31 cellular contexts compared by ENCODE assay signal in the genomic region with DNA sequence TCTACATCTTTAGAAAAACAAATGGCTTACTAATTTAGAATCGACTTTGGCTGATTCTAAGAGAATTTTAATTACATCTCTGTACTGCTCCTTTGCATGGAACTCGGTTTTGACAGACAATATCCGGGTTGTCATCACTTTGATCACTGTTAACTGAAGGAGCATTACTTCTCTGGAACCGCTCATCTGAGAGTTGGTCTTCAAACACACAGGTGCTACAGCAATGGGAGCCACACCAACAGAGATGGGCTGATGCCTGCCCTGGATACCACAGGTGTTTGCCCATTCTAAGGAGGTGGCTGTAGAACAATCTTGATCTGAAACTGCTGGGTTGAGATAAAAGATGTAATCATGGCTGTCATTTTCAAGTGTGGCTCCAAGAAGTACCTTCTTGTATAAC. TPM values are rescaled to one million over a fixed set of nuclear protein-coding genes. Genes with fewer than 3 reads are reported as not detected.
A peak's percentile ranks its signal among the peaks of the same experiment; 100 is the strongest.
DNase-seq lines count a peak whose midpoint lies in the region; ATAC-seq lines count a peak whose summit lies in the region.
"Had no signal": no experiment of that assay in that cellular context is flagged by ENCODE, and none has a peak within 500 bp of the region (broad histone marks: within the 10 kb centered on the region; RNA-seq: fewer than 3 reads in every experiment).

No MANE protein-coding gene starts in this region.

- H3K4me3 Mint-ChIP-seq in activated naive CD4-positive, alpha-beta T cell treated with anti-CD3 and anti-CD28 coated beads, Interleukin-2, amount 10 ng/mL, durations not matched to agents 7 days and 5 days: peak overlapping the region; percentile 49
- H3K4me3 Mint-ChIP-seq in T-cell: peak overlapping the region in 2 of 3 donors; percentile 7 to 8
- peak overlapping the region; percentile 42 for H3K4me3 Mint-ChIP-seq in activated T-helper 17 cell treated with anti-CD3 and anti-CD28 coated beads, Interleukin-2, amount 50 U/mL, for 72 hours
- H3K4me3 Mint-ChIP-seq in naive thymus-derived CD8-positive, alpha-beta T cell: peak overlapping the region in 6 of 10 donors; percentile 28 to 62 (median 48)
- H3K4me3 Mint-ChIP-seq: dendritic cell treated with granulocyte-macrophage colony-stimulating factor and Interleukin-4, amounts not matched to agents 40 ng/mL and 50 ng/mL, for 4 days; GM23338; IgD-negative memory B cell; type B pancreatic cell had no signal

- peak overlapping the region; percentile 92 for H3K27ac Mint-ChIP-seq in activated naive CD4-positive, alpha-beta T cell treated with anti-CD3 and anti-CD28 coated beads, Interleukin-2, amount 10 ng/mL, durations not matched to agents 7 days and 5 days
- peak overlapping the region; percentile 91 for H3K27ac Mint-ChIP-seq in T-cell
- peak overlapping the region; percentile 83 for H3K27ac Mint-ChIP-seq in activated T-helper 17 cell treated with anti-CD3 and anti-CD28 coated beads, Interleukin-2, amount 50 U/mL, for 72 hours
- H3K27ac Mint-ChIP-seq in naive thymus-derived CD8-positive, alpha-beta T cell: peak overlapping the region; percentile 38 to 90 (median 80)
- H3K27ac Mint-ChIP-seq: dendritic cell treated with granulocyte-macrophage colony-stimulating factor and Interleukin-4, amounts not matched to agents 40 ng/mL and 50 ng/mL, for 4 days; GM23338; type B pancreatic cell had no signal

- H3K36me3 Mint-ChIP-seq in activated naive CD4-positive, alpha-beta T cell treated with anti-CD3 and anti-CD28 coated beads, Interleukin-2, amount 10 ng/mL, durations not matched to agents 7 days and 5 days: peaks cover 74% of the 10 kb centered on the region
- peaks cover 55% of the 10 kb centered on the region for H3K36me3 Mint-ChIP-seq in T-cell
- peaks cover 67% of the 10 kb centered on the region for H3K36me3 Mint-ChIP-seq in activated T-helper 17 cell treated with anti-CD3 and anti-CD28 coated beads, Interleukin-2, amount 50 U/mL, for 72 hours (ENCODE audit: low read depth)
- H3K36me3 Mint-ChIP-seq in naive thymus-derived CD8-positive, alpha-beta T cell: peaks cover 0 to 50% (median 10%) of the 10 kb centered on the region in 3 donors

- peak; percentile 50 to 89 (median 78) for ATAC-seq in T-cell (replicated peaks in 1 of 4)
- peak; percentile 35 for ATAC-seq in activated T-helper 17 cell treated with anti-CD3 and anti-CD28 coated beads, Interleukin-2, amount 50 U/mL, for 72 hours (replicated peaks)
- ATAC-seq in naive thymus-derived CD8-positive, alpha-beta T cell: peak; percentile 67 to 71
- no peak for ATAC-seq in HG02798 (IDR thresholded peaks at IDR 0.05; ENCODE audit: poor library complexity, unreplicated experiment)
- ATAC-seq in GM21723 (IDR thresholded peaks at IDR 0.05; ENCODE audit: unreplicated experiment): no peak
- ATAC-seq: esophagus mucosa, GM23338, left lobe of liver had no signal

- H3K4me1 Mint-ChIP-seq in activated naive CD4-positive, alpha-beta T cell treated with anti-CD3 and anti-CD28 coated beads, Interleukin-2, amount 10 ng/mL, durations not matched to agents 7 days and 5 days: peaks cover 52% of the 10 kb centered on the region
- H3K4me1 Mint-ChIP-seq in T-cell: peaks cover 66 to 68% (median 67%) of the 10 kb centered on the region in 3 donors
- H3K4me1 Mint-ChIP-seq in activated T-helper 17 cell treated with anti-CD3 and anti-CD28 coated beads, Interleukin-2, amount 50 U/mL, for 72 hours: peaks cover 35% of the 10 kb centered on the region
- peaks cover 35 to 68% (median 61%) of the 10 kb centered on the region in 4 donors for H3K4me1 Mint-ChIP-seq in naive thymus-derived CD8-positive, alpha-beta T cell
- H3K4me1 Mint-ChIP-seq: GM23338 had no signal

- no peaks in the 10 kb centered on the region for H3K27me3 Mint-ChIP-seq in activated naive CD4-positive, alpha-beta T cell treated with anti-CD3 and anti-CD28 coated beads, Interleukin-2, amount 10 ng/mL, durations not matched to agents 7 days and 5 days
- no peaks in the 10 kb centered on the region for H3K27me3 Mint-ChIP-seq in T-cell
- H3K27me3 Mint-ChIP-seq in activated T-helper 17 cell treated with anti-CD3 and anti-CD28 coated beads, Interleukin-2, amount 50 U/mL, for 72 hours: no peaks in the 10 kb centered on the region
- no peaks in the 10 kb centered on the region for H3K27me3 Mint-ChIP-seq in naive thymus-derived CD8-positive, alpha-beta T cell
- H3K27me3 Mint-ChIP-seq: dendritic cell treated with granulocyte-macrophage colony-stimulating factor and Interleukin-4, amounts not matched to agents 40 ng/mL and 50 ng/mL, for 4 days; IgD-negative memory B cell; type B pancreatic cell had no signal

- POLR2A ChIA-PET in T-cell (lab: Charles Lee): no interaction called here
- POLR2A ChIA-PET in naive thymus-derived CD8-positive, alpha-beta T cell (lab: Charles Lee): no interaction called here

- peaks cover 23% of the 10 kb centered on the region for H3K9me3 Mint-ChIP-seq in activated naive CD4-positive, alpha-beta T cell treated with anti-CD3 and anti-CD28 coated beads, Interleukin-2, amount 10 ng/mL, durations not matched to agents 7 days and 5 days
- peaks cover 0 to 5% (median 0%) of the 10 kb centered on the region in 3 donors for H3K9me3 Mint-ChIP-seq in T-cell
- H3K9me3 Mint-ChIP-seq in activated T-helper 17 cell treated with anti-CD3 and anti-CD28 coated beads, Interleukin-2, amount 50 U/mL, for 72 hours: peaks cover 3% of the 10 kb centered on the region
- peaks cover 0 to 21% (median 0%) of the 10 kb centered on the region in 9 donors for H3K9me3 Mint-ChIP-seq in naive thymus-derived CD8-positive, alpha-beta T cell
- H3K9me3 Mint-ChIP-seq: IgD-negative memory B cell had no signal

- CTCF ChIA-PET in activated naive CD4-positive, alpha-beta T cell treated with anti-CD3 and anti-CD28 coated beads, Interleukin-2, amount 10 ng/mL, durations not matched to agents 7 days and 5 days (lab: Charles Lee): interaction anchor here (1.1 kb wide), 2 partner anchors 8 to 230 kb away, joined by 3 read pairs; no protein-coding TSS in a partner anchor
- CTCF ChIA-PET in T-cell (lab: Charles Lee): interaction anchor here (0.6 to 0.8 kb wide), 3 partner anchors 8 to 229 kb away, joined by 3 to 5 read pairs (median 4); no protein-coding TSS in a partner anchor

- DNase-seq in activated naive CD4-positive, alpha-beta T cell treated with anti-CD3 and anti-CD28 coated beads, Interleukin-2, amount 10 ng/mL, durations not matched to agents 7 days and 5 days: peak; percentile 39
- no peak for DNase-seq in activated naive CD4-positive, alpha-beta T cell treated with anti-CD3 and anti-CD28 coated beads, Interleukin-2, amount 50 U/mL, for 16 hours
- DNase-seq in T-cell: peak in 1 of 34 experiments; percentile 10
- DNase-seq in naive thymus-derived CD8-positive, alpha-beta T cell: no peak
- DNase-seq: activated CD4-positive, alpha-beta T cell treated with anti-CD3 and anti-CD28 coated beads, Interleukin-2, amount 50 U/mL, for 4 hours; C1 segment of cervical spinal cord; glutamatergic neuron; NCI-H1092 treated with DMSO at 0.1 percent for 48 hours; NCI-H1694 treated with DMSO at 0.1 percent for 48 hours; NCI-H446 treated with DMSO at 0.1 percent for 48 hours; NCI-H82; ovary; Peyer's patch; SHP77; stimulated activated CD4-positive, alpha-beta T cell treated with anti-CD3 and anti-CD28 coated beads, Interleukin-15, amount 100 ng/mL, for 24 hours; stimulated activated CD4-positive, alpha-beta T cell treated with anti-CD3 and anti-CD28 coated beads, Interleukin-4, amount 100 ng/mL, for 4 hours; substantia nigra; T-helper 9 cell had no signal

RNA-seq across cellular contexts. Expression of gene LINS1, which starts 21.6 kb away (rescaled TPM):
- total RNA-seq in T-cell: 10 to 100 TPM; 42.9 to 88.1 (median 77.0) TPM
- 10 to 100 TPM; 33.0 to 45.0 TPM for total RNA-seq in activated T-helper 17 cell treated with anti-CD3 and anti-CD28 coated beads, Interleukin-2, amount 50 U/mL, for 72 hours
- 10 to 100 TPM; 46.2 to 47.1 TPM for total RNA-seq in naive thymus-derived CD8-positive, alpha-beta T cell
- 10 to 100 TPM; 41.2 to 71.4 (median 65.7) TPM for polyA plus RNA-seq in naive thymus-derived CD8-positive, alpha-beta T cell

RNA-seq across cellular contexts. Expression of gene ASB7, which starts 22.0 kb away (rescaled TPM):
- total RNA-seq in T-cell: 10 to 100 TPM; 17.7 to 24.8 (median 21.8) TPM
- 10 to 100 TPM; 16.4 to 30.3 TPM for total RNA-seq in activated T-helper 17 cell treated with anti-CD3 and anti-CD28 coated beads, Interleukin-2, amount 50 U/mL, for 72 hours
- total RNA-seq in naive thymus-derived CD8-positive, alpha-beta T cell: 10 to 100 TPM; 20.5 to 20.9 TPM
- 10 to 100 TPM; 12.2 to 13.9 (median 12.7) TPM for polyA plus RNA-seq in naive thymus-derived CD8-positive, alpha-beta T cell

RNA-seq across cellular contexts. Expression of gene CERS3, which starts 51.7 kb away (rescaled TPM):
- total RNA-seq in T-cell: 1 to 10 TPM; 1.1 to 3.5 (median 2.6) TPM
- total RNA-seq in activated T-helper 17 cell treated with anti-CD3 and anti-CD28 coated beads, Interleukin-2, amount 50 U/mL, for 72 hours: 1 to 10 TPM in 1 of 2 donors, under 1 TPM in 1; 0.54 to 1.0 TPM
- total RNA-seq in naive thymus-derived CD8-positive, alpha-beta T cell: 1 to 10 TPM; 1.3 to 1.5 TPM
- under 1 TPM; 0.20 to 0.50 (median 0.22) TPM for polyA plus RNA-seq in naive thymus-derived CD8-positive, alpha-beta T cell
- total RNA-seq: Daoy, fibroblast of villous mesenchyme, HT-29, left lobe of liver, Peyer's patch, renal cortical epithelial cell had no signal
- polyA plus RNA-seq: IgD-negative memory B cell had no signal

Comparison
In these comparisons a context has a peak if more than half of its experiments do, and no peak if none do; other contexts are left out.
1. ATAC-seq: peak in T-cell (4 of 4), activated T-helper 17 cell treated with anti-CD3 and anti-CD28 coated beads, Interleukin-2, amount 50 U/mL, for 72 hours (single experiment) and naive thymus-derived CD8-positive, alpha-beta T cell (2 of 2); none in HG02798 (single experiment) and GM21723 (single experiment).
2. Peak in every context shown above with its lines, with median percentiles within 50 percentile points of each other: H3K27ac Mint-ChIP-seq and H3K4me3 Mint-ChIP-seq.